ENCODE assay signal across 1 cellular context in the genomic region with DNA sequence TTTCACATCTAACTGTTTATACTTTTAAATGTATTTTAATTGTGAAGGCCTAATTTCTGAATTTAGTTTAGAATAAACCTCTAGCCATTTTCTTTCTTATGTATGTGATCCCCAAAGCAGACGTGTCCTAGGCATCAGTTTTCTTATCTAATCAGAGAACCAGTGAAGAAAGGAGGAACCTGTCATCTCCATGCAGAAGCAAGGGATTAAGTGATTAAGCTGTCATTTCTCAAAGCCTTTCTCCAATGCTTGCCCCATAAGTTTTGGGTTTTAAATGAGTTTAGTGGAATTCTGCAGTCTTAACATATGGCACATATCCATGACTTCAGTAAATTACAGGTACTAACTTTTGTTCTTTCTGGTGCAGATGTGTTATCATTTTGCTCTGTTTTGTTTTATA.
TF ChIP-seq lines count a peak whose summit lies in the region.

No MANE protein-coding gene starts in this region.

TF ChIP-seq in K562, 482 proteins besides CTCF, POLR2A, EP300 and RAD21 (continued from another document and continues in another):
- TF ChIP-seq, protein P1, sequence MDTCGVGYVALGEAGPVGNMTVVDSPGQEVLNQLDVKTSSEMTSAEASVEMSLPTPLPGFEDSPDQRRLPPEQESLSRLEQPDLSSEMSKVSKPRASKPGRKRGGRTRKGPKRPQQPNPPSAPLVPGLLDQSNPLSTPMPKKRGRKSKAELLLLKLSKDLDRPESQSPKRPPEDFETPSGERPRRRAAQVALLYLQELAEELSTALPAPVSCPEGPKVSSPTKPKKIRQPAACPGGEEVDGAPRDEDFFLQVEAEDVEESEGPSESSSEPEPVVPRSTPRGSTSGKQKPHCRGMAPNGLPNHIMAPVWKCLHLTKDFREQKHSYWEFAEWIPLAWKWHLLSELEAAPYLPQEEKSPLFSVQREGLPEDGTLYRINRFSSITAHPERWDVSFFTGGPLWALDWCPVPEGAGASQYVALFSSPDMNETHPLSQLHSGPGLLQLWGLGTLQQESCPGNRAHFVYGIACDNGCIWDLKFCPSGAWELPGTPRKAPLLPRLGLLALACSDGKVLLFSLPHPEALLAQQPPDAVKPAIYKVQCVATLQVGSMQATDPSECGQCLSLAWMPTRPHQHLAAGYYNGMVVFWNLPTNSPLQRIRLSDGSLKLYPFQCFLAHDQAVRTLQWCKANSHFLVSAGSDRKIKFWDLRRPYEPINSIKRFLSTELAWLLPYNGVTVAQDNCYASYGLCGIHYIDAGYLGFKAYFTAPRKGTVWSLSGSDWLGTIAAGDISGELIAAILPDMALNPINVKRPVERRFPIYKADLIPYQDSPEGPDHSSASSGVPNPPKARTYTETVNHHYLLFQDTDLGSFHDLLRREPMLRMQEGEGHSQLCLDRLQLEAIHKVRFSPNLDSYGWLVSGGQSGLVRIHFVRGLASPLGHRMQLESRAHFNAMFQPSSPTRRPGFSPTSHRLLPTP (IDR thresholded peaks at IDR 0.05; ENCODE audit: borderline replicate concordance, extremely low read depth, insufficient read length) = no peak
- TF ChIP-seq SAFB2 (IDR thresholded peaks at IDR 0.05; ENCODE audit: borderline replicate concordance, low read depth, low read length, severe bottlenecking) (no peak), RBM22 (IDR thresholded peaks at IDR 0.05; ENCODE audit: low read depth, low read length, poor library complexity, severe bottlenecking) (no peak), ARNT (IDR thresholded peaks at IDR 0.05) (no peak; a peak in 1 of 4 replicates), CEBPB (tag; IDR thresholded peaks at IDR 0.05) (no peak), KAT7 (CRISPR knock-in tag; IDR thresholded peaks at IDR 0.05; ENCODE audit: borderline replicate concordance) (no peak), PCBP2 (IDR thresholded peaks at IDR 0.05; ENCODE audit: low read depth, low read length, poor library complexity, severe bottlenecking) (no peak), CBFA2T3 (IDR thresholded peaks at IDR 0.05) (peak; percentile 69), BHLHE40 (IDR thresholded peaks at IDR 0.05; ENCODE audit: low read length) (no peak), DPF2 (IDR thresholded peaks at IDR 0.05) (peak; percentile 78; the same call in 1 of the 2 replicates), MEF2D (tag; conservative IDR thresholded peaks at IDR 0.05; ENCODE audit: low read depth) (no peak), XRCC4 (IDR thresholded peaks at IDR 0.05; ENCODE audit: extremely low read depth, insufficient read depth, insufficient read length) (no peak), ELF2 (CRISPR knock-in tag; IDR thresholded peaks at IDR 0.05) (no peak), MECOM (CRISPR knock-in tag; IDR thresholded peaks at IDR 0.05) (no peak), POLR3A (IDR thresholded peaks at IDR 0.05; ENCODE audit: borderline replicate concordance, extremely low read depth, insufficient read depth, insufficient read length) (no peak), FOS (IDR thresholded peaks at IDR 0.05; ENCODE audit: extremely low read depth, insufficient read length) (no peak), POLR2H (tag; IDR thresholded peaks at IDR 0.05; ENCODE audit: low read depth) (no peak), BRD9 (IDR thresholded peaks at IDR 0.05; ENCODE audit: low read depth, partially characterized antibody) (no peak), RCOR1 (IDR thresholded peaks at IDR 0.05; ENCODE audit: borderline replicate concordance in 1 of 2, low read depth in 2 of 2, low read length in 2 of 2) (peak in 1 of 2 experiments; percentile 67; a peak in 1 of 4 replicates), STAT5A (IDR thresholded peaks at IDR 0.05; ENCODE audit: borderline replicate concordance, low read length) (no peak), ZFPM2 (CRISPR knock-in tag; IDR thresholded peaks at IDR 0.05) (no peak), BCOR (IDR thresholded peaks at IDR 0.05) (no peak), HMG20B (CRISPR knock-in tag; IDR thresholded peaks at IDR 0.05) (no peak), GATAD2B (IDR thresholded peaks at IDR 0.05; ENCODE audit: borderline replicate concordance) (0 out of 2 replicates have a peak, but pooled peaks have one; percentile 47), SPI1 (IDR thresholded peaks at IDR 0.05; ENCODE audit: borderline replicate concordance, low read depth, low read length) (no peak), BACH1 (tag; IDR thresholded peaks at IDR 0.05) (no peak), HMGN3 (IDR thresholded peaks at IDR 0.05; ENCODE audit: borderline replicate concordance, extremely low read depth, insufficient read length, low read depth, low read length) (no peak), EHMT2 (IDR thresholded peaks at IDR 0.05) (no peak), ERF (CRISPR knock-in tag; IDR thresholded peaks at IDR 0.05) (no peak), ARHGAP35 (IDR thresholded peaks at IDR 0.05; ENCODE audit: partially characterized antibody) (no peak), SRF (CRISPR knock-in tag; IDR thresholded peaks at IDR 0.05) (no peak), SMARCE1 (IDR thresholded peaks at IDR 0.05) (peak; percentile 49; the same call in 1 of the 2 replicates), HDAC3 (IDR thresholded peaks at IDR 0.05; ENCODE audit: borderline replicate concordance, partially characterized antibody) (no peak), SMARCA5 (IDR thresholded peaks at IDR 0.05) (no peak), NCOR1 (IDR thresholded peaks at IDR 0.05) (no peak), TRIM24 (IDR thresholded peaks at IDR 0.05) (0 out of 4 replicates have a peak, but pooled peaks of 1 of the 2 experiments have one; percentile 11), ZNF644 (tag; IDR thresholded peaks at IDR 0.05; ENCODE audit: low read depth) (no peak), ZBTB7A (IDR thresholded peaks at IDR 0.05; ENCODE audit: borderline replicate concordance, control insufficient read depth, low read depth, low read length) (no peak)
- TF ChIP-seq, protein P2, sequence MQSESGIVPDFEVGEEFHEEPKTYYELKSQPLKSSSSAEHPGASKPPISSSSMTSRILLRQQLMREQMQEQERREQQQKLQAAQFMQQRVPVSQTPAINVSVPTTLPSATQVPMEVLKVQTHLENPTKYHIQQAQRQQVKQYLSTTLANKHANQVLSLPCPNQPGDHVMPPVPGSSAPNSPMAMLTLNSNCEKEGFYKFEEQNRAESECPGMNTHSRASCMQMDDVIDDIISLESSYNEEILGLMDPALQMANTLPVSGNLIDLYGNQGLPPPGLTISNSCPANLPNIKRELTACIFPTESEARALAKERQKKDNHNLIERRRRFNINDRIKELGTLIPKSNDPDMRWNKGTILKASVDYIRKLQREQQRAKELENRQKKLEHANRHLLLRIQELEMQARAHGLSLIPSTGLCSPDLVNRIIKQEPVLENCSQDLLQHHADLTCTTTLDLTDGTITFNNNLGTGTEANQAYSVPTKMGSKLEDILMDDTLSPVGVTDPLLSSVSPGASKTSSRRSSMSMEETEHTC (IDR thresholded peaks at IDR 0.05) = no peak
- TF ChIP-seq, protein P3, sequence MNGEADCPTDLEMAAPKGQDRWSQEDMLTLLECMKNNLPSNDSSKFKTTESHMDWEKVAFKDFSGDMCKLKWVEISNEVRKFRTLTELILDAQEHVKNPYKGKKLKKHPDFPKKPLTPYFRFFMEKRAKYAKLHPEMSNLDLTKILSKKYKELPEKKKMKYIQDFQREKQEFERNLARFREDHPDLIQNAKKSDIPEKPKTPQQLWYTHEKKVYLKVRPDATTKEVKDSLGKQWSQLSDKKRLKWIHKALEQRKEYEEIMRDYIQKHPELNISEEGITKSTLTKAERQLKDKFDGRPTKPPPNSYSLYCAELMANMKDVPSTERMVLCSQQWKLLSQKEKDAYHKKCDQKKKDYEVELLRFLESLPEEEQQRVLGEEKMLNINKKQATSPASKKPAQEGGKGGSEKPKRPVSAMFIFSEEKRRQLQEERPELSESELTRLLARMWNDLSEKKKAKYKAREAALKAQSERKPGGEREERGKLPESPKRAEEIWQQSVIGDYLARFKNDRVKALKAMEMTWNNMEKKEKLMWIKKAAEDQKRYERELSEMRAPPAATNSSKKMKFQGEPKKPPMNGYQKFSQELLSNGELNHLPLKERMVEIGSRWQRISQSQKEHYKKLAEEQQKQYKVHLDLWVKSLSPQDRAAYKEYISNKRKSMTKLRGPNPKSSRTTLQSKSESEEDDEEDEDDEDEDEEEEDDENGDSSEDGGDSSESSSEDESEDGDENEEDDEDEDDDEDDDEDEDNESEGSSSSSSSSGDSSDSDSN (IDR thresholded peaks at IDR 0.05; ENCODE audit: borderline replicate concordance in 1 of 2, low read depth in 2 of 2, low read length in 2 of 2) = no peak
- TF ChIP-seq, protein P4, sequence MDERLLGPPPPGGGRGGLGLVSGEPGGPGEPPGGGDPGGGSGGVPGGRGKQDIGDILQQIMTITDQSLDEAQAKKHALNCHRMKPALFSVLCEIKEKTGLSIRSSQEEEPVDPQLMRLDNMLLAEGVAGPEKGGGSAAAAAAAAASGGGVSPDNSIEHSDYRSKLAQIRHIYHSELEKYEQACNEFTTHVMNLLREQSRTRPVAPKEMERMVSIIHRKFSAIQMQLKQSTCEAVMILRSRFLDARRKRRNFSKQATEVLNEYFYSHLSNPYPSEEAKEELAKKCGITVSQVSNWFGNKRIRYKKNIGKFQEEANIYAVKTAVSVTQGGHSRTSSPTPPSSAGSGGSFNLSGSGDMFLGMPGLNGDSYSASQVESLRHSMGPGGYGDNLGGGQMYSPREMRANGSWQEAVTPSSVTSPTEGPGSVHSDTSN (CRISPR knock-in tag; IDR thresholded peaks at IDR 0.05; ENCODE audit: low read depth) = no peak
- TF ChIP-seq, protein P4 (tag; conservative IDR thresholded peaks at IDR 0.05; ENCODE audit: low read depth) = peak; percentile 86
- TF ChIP-seq, protein P5, sequence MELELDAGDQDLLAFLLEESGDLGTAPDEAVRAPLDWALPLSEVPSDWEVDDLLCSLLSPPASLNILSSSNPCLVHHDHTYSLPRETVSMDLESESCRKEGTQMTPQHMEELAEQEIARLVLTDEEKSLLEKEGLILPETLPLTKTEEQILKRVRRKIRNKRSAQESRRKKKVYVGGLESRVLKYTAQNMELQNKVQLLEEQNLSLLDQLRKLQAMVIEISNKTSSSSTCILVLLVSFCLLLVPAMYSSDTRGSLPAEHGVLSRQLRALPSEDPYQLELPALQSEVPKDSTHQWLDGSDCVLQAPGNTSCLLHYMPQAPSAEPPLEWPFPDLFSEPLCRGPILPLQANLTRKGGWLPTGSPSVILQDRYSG (tag; conservative IDR thresholded peaks at IDR 0.05; ENCODE audit: low read depth) = no peak
- TF ChIP-seq, protein P6, sequence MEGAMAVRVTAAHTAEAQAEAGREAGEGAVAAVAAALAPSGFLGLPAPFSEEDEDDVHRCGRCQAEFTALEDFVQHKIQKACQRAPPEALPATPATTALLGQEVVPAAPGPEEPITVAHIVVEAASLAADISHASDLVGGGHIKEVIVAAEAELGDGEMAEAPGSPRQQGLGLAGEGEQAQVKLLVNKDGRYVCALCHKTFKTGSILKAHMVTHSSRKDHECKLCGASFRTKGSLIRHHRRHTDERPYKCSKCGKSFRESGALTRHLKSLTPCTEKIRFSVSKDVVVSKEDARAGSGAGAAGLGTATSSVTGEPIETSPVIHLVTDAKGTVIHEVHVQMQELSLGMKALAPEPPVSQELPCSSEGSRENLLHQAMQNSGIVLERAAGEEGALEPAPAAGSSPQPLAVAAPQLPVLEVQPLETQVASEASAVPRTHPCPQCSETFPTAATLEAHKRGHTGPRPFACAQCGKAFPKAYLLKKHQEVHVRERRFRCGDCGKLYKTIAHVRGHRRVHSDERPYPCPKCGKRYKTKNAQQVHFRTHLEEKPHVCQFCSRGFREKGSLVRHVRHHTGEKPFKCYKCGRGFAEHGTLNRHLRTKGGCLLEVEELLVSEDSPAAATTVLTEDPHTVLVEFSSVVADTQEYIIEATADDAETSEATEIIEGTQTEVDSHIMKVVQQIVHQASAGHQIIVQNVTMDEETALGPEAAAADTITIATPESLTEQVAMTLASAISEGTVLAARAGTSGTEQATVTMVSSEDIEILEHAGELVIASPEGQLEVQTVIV (CRISPR knock-in tag; IDR thresholded peaks at IDR 0.05; ENCODE audit: borderline replicate concordance) = no peak
- TF ChIP-seq, protein P7, sequence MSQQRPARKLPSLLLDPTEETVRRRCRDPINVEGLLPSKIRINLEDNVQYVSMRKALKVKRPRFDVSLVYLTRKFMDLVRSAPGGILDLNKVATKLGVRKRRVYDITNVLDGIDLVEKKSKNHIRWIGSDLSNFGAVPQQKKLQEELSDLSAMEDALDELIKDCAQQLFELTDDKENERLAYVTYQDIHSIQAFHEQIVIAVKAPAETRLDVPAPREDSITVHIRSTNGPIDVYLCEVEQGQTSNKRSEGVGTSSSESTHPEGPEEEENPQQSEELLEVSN (IDR thresholded peaks at IDR 0.05; ENCODE audit: borderline replicate concordance in 1 of 2, extremely low read depth in 1 of 2, insufficient read depth in 1 of 2, insufficient read length in 1 of 2, low read depth in 1 of 2, low read length in 1 of 2, poor library complexity in 1 of 2, severe bottlenecking in 1 of 2) = no peak
- TF ChIP-seq, protein P8, sequence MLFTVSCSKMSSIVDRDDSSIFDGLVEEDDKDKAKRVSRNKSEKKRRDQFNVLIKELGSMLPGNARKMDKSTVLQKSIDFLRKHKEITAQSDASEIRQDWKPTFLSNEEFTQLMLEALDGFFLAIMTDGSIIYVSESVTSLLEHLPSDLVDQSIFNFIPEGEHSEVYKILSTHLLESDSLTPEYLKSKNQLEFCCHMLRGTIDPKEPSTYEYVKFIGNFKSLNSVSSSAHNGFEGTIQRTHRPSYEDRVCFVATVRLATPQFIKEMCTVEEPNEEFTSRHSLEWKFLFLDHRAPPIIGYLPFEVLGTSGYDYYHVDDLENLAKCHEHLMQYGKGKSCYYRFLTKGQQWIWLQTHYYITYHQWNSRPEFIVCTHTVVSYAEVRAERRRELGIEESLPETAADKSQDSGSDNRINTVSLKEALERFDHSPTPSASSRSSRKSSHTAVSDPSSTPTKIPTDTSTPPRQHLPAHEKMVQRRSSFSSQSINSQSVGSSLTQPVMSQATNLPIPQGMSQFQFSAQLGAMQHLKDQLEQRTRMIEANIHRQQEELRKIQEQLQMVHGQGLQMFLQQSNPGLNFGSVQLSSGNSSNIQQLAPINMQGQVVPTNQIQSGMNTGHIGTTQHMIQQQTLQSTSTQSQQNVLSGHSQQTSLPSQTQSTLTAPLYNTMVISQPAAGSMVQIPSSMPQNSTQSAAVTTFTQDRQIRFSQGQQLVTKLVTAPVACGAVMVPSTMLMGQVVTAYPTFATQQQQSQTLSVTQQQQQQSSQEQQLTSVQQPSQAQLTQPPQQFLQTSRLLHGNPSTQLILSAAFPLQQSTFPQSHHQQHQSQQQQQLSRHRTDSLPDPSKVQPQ (CRISPR knock-in tag; IDR thresholded peaks at IDR 0.05; ENCODE audit: borderline replicate concordance) = no peak
- TF ChIP-seq, protein P9, sequence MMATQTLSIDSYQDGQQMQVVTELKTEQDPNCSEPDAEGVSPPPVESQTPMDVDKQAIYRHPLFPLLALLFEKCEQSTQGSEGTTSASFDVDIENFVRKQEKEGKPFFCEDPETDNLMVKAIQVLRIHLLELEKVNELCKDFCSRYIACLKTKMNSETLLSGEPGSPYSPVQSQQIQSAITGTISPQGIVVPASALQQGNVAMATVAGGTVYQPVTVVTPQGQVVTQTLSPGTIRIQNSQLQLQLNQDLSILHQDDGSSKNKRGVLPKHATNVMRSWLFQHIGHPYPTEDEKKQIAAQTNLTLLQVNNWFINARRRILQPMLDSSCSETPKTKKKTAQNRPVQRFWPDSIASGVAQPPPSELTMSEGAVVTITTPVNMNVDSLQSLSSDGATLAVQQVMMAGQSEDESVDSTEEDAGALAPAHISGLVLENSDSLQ (IDR thresholded peaks at IDR 0.05) = peak; percentile 69
